3 cellular contexts compared by ENCODE assay signal in the genomic region with DNA sequence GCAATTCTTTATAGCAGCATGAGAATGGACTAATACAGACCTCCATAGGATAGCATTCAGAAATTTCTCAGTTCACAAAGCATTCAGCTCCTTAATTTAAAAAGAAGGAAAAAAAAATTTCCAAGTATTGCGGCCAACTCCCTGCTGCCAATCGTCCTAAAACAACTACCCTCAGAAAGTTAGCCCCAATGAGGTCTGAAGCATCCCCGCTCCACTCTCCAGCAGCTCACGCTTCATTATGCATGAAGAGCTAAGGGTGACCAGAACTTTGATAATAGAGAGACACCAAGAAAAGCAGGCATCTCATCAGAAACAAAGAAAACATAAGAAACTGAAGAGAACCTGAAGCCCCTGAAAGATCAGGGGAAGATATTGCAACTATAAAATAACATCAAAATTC.
"Had no signal": no experiment of that assay in that cellular context is flagged by ENCODE, and none has a peak within 500 bp of the region (broad histone marks: within the 10 kb centered on the region; RNA-seq: fewer than 3 reads in every experiment).

No MANE protein-coding gene starts in this region.

- DNase-seq: GDM1, GF-D8 had no signal

- ATAC-seq: GM12878 had no signal

- H3K4me3 ChIP-seq: GM12878 had no signal
